ENCODE assay signal across 29 cellular contexts in genomic region chr15:73054417-73054963, GRCh38. TPM values are rescaled to one million over a fixed set of nuclear protein-coding genes. Genes with fewer than 3 reads are reported as not detected.
DNase-seq lines count a peak whose midpoint lies in the region; ATAC-seq, FAIRE-seq and TF ChIP-seq lines count a peak whose summit lies in the region.
"Had no signal": no experiment of that assay in that cellular context is flagged by ENCODE, and none has a peak within 500 bp of the region (broad histone marks: within the 10 kb centered on the region; RNA-seq: fewer than 3 reads in every experiment).

No MANE protein-coding gene starts in this region.

- H3K27me3 Mint-ChIP-seq in GM23338 (ENCODE audit: insufficient read depth, low read depth, poor library complexity), result peaks cover 3% of the 10 kb centered on the region
- H3K27me3 Mint-ChIP-seq: progenitor cell of endocrine pancreas had no signal

- no peaks in the 10 kb centered on the region for H3K36me3 Mint-ChIP-seq in GM23338 (ENCODE audit: low read depth)
- H3K36me3 Mint-ChIP-seq: activated naive CD8-positive, alpha-beta T cell treated with anti-CD3 and anti-CD28 coated beads for 36 hours; stimulated activated naive B cell treated with anti-CD40 and anti-IgM and Interleukin-4, amounts not matched to agents 10 μg/mL and 1 μg/mL and 100 μg/mL, for 72 hours; T-cell had no signal

- no peak overlapping the region for H3K4me3 Mint-ChIP-seq in GM23338
- H3K4me3 Mint-ChIP-seq: activated CD4-positive, alpha-beta T cell treated with anti-CD3 and anti-CD28 coated beads, Interleukin-2, amount 10 ng/mL, durations not matched to agents 7 days and 5 days; activated naive CD8-positive, alpha-beta T cell treated with anti-CD3 and anti-CD28 coated beads for 36 hours; stimulated activated naive B cell treated with anti-CD40 and anti-IgM and Interleukin-4, amounts not matched to agents 10 μg/mL and 1 μg/mL and 100 μg/mL, for 72 hours had no signal

- FAIRE-seq in kidney (lab: Jason Lieb, UNC), result no peak
- FAIRE-seq: G401.6 had no signal

- no peaks in the 10 kb centered on the region for H3K9me2 ChIP-seq in GM23338 (ENCODE audit: insufficient read depth)

- peaks cover 16% of the 10 kb centered on the region; the same call in 1 of the 2 replicates for H4K20me1 ChIP-seq in GM23338 (replicated peaks; ENCODE audit: insufficient read depth)

- H3K27ac Mint-ChIP-seq in GM23338, result no peak overlapping the region
- H3K27ac Mint-ChIP-seq: activated CD4-positive, alpha-beta T cell treated with anti-CD3 and anti-CD28 coated beads, Interleukin-2, amount 10 ng/mL, durations not matched to agents 7 days and 5 days; activated naive CD8-positive, alpha-beta T cell treated with anti-CD3 and anti-CD28 coated beads for 36 hours; progenitor cell of endocrine pancreas; stimulated activated naive B cell treated with anti-CD40 and anti-IgM and Interleukin-4, amounts not matched to agents 10 μg/mL and 1 μg/mL and 100 μg/mL, for 72 hours; T-cell had no signal

- H3K9ac ChIP-seq in colonic mucosa (ENCODE audit: low read depth in 2 of 2, low read length in 2 of 2), result peak overlapping the region in 1 of 2 donors; percentile 70
- H3K9ac ChIP-seq in kidney (ENCODE audit: low read length in 2 of 2), result no peak overlapping the region
- H3K9ac ChIP-seq: GM23248 had no signal

- TF ChIP-seq CTCF in GM23338 (conservative IDR thresholded peaks at IDR 0.05; ENCODE audit: low read depth in 2 of 2), result no peak
- no peak for TF ChIP-seq CTCF in colonic mucosa (IDR thresholded peaks at IDR 0.05)
- no peak for TF ChIP-seq CTCF in kidney (IDR thresholded peaks at IDR 0.05; ENCODE audit: borderline replicate concordance, extremely low read depth, insufficient read depth)
- TF ChIP-seq CTCF in GM13976 (IDR thresholded peaks at IDR 0.05; ENCODE audit: borderline replicate concordance, control extremely low read depth, extremely low read depth, insufficient read depth, missing control alignments), result no peak

- in situ Hi-C loops in GM13976 (cut with MboI; ENCODE audit: low sequenced_read_pairs, unreplicated experiment), result no loop called here

- ATAC-seq in GM23338 (no peak), GM19328 (IDR thresholded peaks at IDR 0.05; ENCODE audit: unreplicated experiment) (no peak)
- ATAC-seq: stimulated activated naive B cell treated with anti-CD40 and anti-IgM and Interleukin-4, amounts not matched to agents 10 μg/mL and 1 μg/mL and 100 μg/mL, for 72 hours; T-cell; upper lobe of right lung had no signal

- H3K27me3 ChIP-seq in GM23338 (ENCODE audit: insufficient read depth) (peaks cover 6% of the 10 kb centered on the region; the same call in 1 of the 2 replicates), colonic mucosa (no peaks in the 10 kb centered on the region)
- H3K27me3 ChIP-seq: esophagus muscularis mucosa, upper lobe of right lung had no signal

- H2AFZ ChIP-seq in GM23338, result no peak overlapping the region
- H2AFZ ChIP-seq: GM23248 had no signal

- peaks cover 14% of the 10 kb centered on the region for H3K4me1 Mint-ChIP-seq in GM23338

- H3K27ac ChIP-seq in GM23338 (ENCODE audit: low read depth), result no peak overlapping the region
- H3K27ac ChIP-seq in colonic mucosa, result peak overlapping the region; percentile 88
- H3K27ac ChIP-seq in kidney (ENCODE audit: low read depth in 2 of 2, low read length in 2 of 2), result no peak overlapping the region
- H3K27ac ChIP-seq: GM23248, suprapubic skin, upper lobe of right lung had no signal

- DNase-seq in GM23338 (ENCODE audit: low spot score) (no peak), colonic mucosa (peak; percentile 73), kidney (no peak), pons (ENCODE audit: low spot score) (peak; percentile 30), islet precursor cell (no peak), GM13976 (ENCODE audit: low spot score) (no peak), NCI-H82 treated with DMSO at 0.1 percent for 48 hours (lab: John Stamatoyannopoulos, UW; ENCODE audit: unreplicated experiment) (no peak)
- DNase-seq: 8988T; activated CD4-positive, alpha-beta T cell treated with anti-CD3 and anti-CD28 coated beads, Interleukin-2, amount 10 ng/mL, durations not matched to agents 7 days and 5 days; activated effector memory CD4-positive, alpha-beta T cell treated with anti-CD3 and anti-CD28 coated beads, Interleukin-2, amount 50 U/mL, for 16 hours; activated naive CD8-positive, alpha-beta T cell treated with anti-CD3 and anti-CD28 coated beads for 36 hours; activated T-cell treated with anti-CD3 and anti-CD28 coated beads, Interleukin-2, amount 50 U/mL, for 1 hour; anterior cingulate cortex; C1 segment of cervical spinal cord; Caco-2; foreskin fibroblast; GM23248; NCI-H1092; NCI-H1694; NCI-H82; stimulated activated naive B cell treated with anti-CD40 and anti-IgM and Interleukin-4, amounts not matched to agents 10 μg/mL and 1 μg/mL and 100 μg/mL, for 72 hours; T-cell; upper lobe of right lung had no signal

- H3F3A ChIP-seq in GM23338 (replicated peaks; ENCODE audit: low read depth), result no peaks in the 10 kb centered on the region

- H3K9me3 ChIP-seq in colonic mucosa (no peaks in the 10 kb centered on the region), kidney (ENCODE audit: control insufficient read depth in 1 of 2, low read length in 2 of 2) (no peaks in the 10 kb centered on the region)
- H3K9me3 ChIP-seq: Caco-2, esophagus muscularis mucosa, suprapubic skin, upper lobe of right lung had no signal

- H3K4me1 ChIP-seq in GM23338 (ENCODE audit: insufficient read depth) (peaks cover 17% of the 10 kb centered on the region), colonic mucosa (peaks cover 3% of the 10 kb centered on the region), kidney (ENCODE audit: control insufficient read depth in 1 of 2, insufficient read depth in 1 of 2, low read depth in 1 of 2, low read length in 2 of 2) (peaks cover 0 to 4% of the 10 kb centered on the region in 2 donors)
- H3K4me1 ChIP-seq: upper lobe of right lung had no signal

- H3K4me3 ChIP-seq in GM23338, result no peak overlapping the region
- H3K4me3 ChIP-seq in colonic mucosa, result peak overlapping the region; percentile 74
- H3K4me3 ChIP-seq in kidney (ENCODE audit: low read length in 2 of 2), result peak overlapping the region; percentile 72 to 89
- H3K4me3 ChIP-seq: GM23248, lung had no signal

- H3K36me3 ChIP-seq in GM23338 (ENCODE audit: insufficient read depth) (no peaks in the 10 kb centered on the region), colonic mucosa (no peaks in the 10 kb centered on the region), kidney (ENCODE audit: control insufficient read depth in 1 of 2, insufficient read depth in 2 of 2, low read length in 2 of 2) (no peaks in the 10 kb centered on the region)
- H3K36me3 ChIP-seq: esophagus muscularis mucosa, suprapubic skin, upper lobe of right lung had no signal

- H3K4me2 ChIP-seq in GM23338, result 0 out of 2 replicates have a peak overlapping the region, but pooled peaks have one; percentile 75

- no peaks in the 10 kb centered on the region for H3K9me3 Mint-ChIP-seq in GM23338
- H3K9me3 Mint-ChIP-seq: activated CD4-positive, alpha-beta T cell treated with anti-CD3 and anti-CD28 coated beads, Interleukin-2, amount 10 ng/mL, durations not matched to agents 7 days and 5 days; activated naive CD8-positive, alpha-beta T cell treated with anti-CD3 and anti-CD28 coated beads for 36 hours; stimulated activated naive B cell treated with anti-CD40 and anti-IgM and Interleukin-4, amounts not matched to agents 10 μg/mL and 1 μg/mL and 100 μg/mL, for 72 hours; T-cell had no signal

- intact Hi-C loops in colonic mucosa (cut with DNase I) (no loop called here), kidney (cut with DNase I) (no loop called here)

- peaks cover 62% of the 10 kb centered on the region for H3K79me2 ChIP-seq in GM23338 (replicated peaks; ENCODE audit: insufficient read depth)

TF ChIP-seq in GM23338, 12 proteins besides CTCF, POLR2A, EP300 and RAD21 (continues in another document):
- TF ChIP-seq ZNF331 (CRISPR knock-in tag; IDR thresholded peaks at IDR 0.05; ENCODE audit: low read depth) (no peak), JUNB (IDR thresholded peaks at IDR 0.05; ENCODE audit: unreplicated experiment) (no peak), REST (IDR thresholded peaks at IDR 0.05; ENCODE audit: unreplicated experiment) (no peak), POLR2AphosphoS5 (IDR thresholded peaks at IDR 0.05; ENCODE audit: low read depth) (no peak), EZH2 (IDR thresholded peaks at IDR 0.05; ENCODE audit: low read depth, unreplicated experiment) (no peak), EZH2phosphoT487 (IDR thresholded peaks at IDR 0.05; ENCODE audit: unreplicated experiment) (no peak), ZNF114 (CRISPR knock-in tag; IDR thresholded peaks at IDR 0.05) (no peak), STAT1 (IDR thresholded peaks at IDR 0.05; ENCODE audit: unreplicated experiment) (no peak)

RNA-seq across cellular contexts. Expression of gene NEO1, which starts 2.2 kb away (rescaled TPM):
- 40.6 and 45.8 TPM in 2 replicates for total RNA-seq in GM23338 (2014; rRNA removed; shearing (Covaris generic))
- polyA plus RNA-seq in GM23338 (2016; fragmentation: Nextera tagmentation; extraction: Ambion mirVana) (7.9 and 8.4 TPM in 2 replicates), kidney (ENCODE audit: insufficient read depth, low read depth, low replicate concordance) (12.4 TPM)
- total RNA-seq in colonic mucosa (100 to 1,000 TPM; 108 to 130 TPM), kidney (43.3 TPM)

Comparison
In these comparisons a context has a peak if more than half of its experiments do, and no peak if none do; other contexts are left out.
1. DNase-seq: peak in colonic mucosa (single experiment) and pons (single experiment); none in GM23338 (single experiment), kidney (single experiment), islet precursor cell (single experiment), GM13976 (single experiment) and NCI-H82 treated with DMSO at 0.1 percent for 48 hours (single experiment).